In the genomic region with DNA sequence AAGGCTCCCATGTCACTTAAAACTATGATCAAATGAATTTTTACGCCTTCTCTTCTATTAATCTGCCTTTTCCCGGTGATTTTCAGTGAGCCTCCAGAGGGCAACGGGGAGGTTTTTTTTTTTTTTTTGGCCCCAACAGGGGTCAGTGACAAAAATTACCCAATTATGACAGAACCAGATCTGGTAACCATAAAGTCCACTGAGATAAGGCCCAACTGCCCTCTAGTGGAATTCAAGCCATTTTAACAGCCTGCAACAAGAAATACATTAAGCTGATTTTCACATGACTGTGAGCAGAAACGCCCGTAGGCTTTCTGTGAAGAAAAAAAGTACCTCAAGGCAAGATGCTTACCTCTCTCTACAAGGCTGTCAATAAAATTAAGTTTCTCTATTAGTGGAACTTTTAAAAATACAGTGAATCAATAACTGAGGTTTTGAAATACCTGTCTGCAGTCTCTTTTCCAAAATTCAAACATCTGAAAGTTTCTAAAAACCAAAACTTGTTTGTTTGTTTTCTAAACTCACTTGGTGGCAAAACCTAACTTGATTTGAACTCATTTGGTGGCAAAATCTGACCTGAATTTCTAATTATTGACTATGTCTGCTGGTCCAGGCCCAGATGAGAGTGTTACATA, we compare ENCODE assay signal across 9 cellular contexts. TPM values are rescaled to one million over a fixed set of nuclear protein-coding genes. Genes with fewer than 3 reads are reported as not detected.
DNase-seq lines count a peak whose midpoint lies in the region; ATAC-seq and TF ChIP-seq lines count a peak whose summit lies in the region.
"Had no signal": no experiment of that assay in that cellular context is flagged by ENCODE, and none has a peak within 500 bp of the region (broad histone marks: within the 10 kb centered on the region; RNA-seq: fewer than 3 reads in every experiment).

No MANE protein-coding gene starts in this region.

- peaks cover 4% of the 10 kb centered on the region for H3K27me3 Mint-ChIP-seq in activated naive CD8-positive, alpha-beta T cell treated with anti-CD3 and anti-CD28 coated beads, Interleukin-2, amount 50 U/mL, for 24 hours

- TF ChIP-seq CTCF in foreskin keratinocyte (conservative IDR thresholded peaks at IDR 0.05) (peak; percentile 85), testis (IDR thresholded peaks at IDR 0.05) (peak in 2 of 3 experiments; percentile 23 to 31)

- H3K27ac ChIP-seq in foreskin keratinocyte, result peak overlapping the region; percentile 53
- no peak overlapping the region for H3K27ac ChIP-seq in testis
- H3K27ac ChIP-seq: BLaER1 had no signal

- H3K4me3 Mint-ChIP-seq in activated naive CD8-positive, alpha-beta T cell treated with anti-CD3 and anti-CD28 coated beads, Interleukin-2, amount 50 U/mL, for 24 hours, result no peak overlapping the region

- no peaks in the 10 kb centered on the region for H3K36me3 ChIP-seq in testis (ENCODE audit: low read depth, missing control alignments)
- H3K36me3 ChIP-seq: BLaER1 had no signal

- no peaks in the 10 kb centered on the region for H3K9me3 Mint-ChIP-seq in activated naive CD8-positive, alpha-beta T cell treated with anti-CD3 and anti-CD28 coated beads, Interleukin-2, amount 50 U/mL, for 24 hours

- peak; percentile 12 for DNase-seq in NCI-H146 (lab: John Stamatoyannopoulos, UW)
- DNase-seq in NCI-H146 treated with DMSO at 0.1 percent for 48 hours (lab: John Stamatoyannopoulos, UW; ENCODE audit: unreplicated experiment), result no peak
- peak; percentile 6 for DNase-seq in SKM-1 (lab: John Stamatoyannopoulos, UW; ENCODE audit: unreplicated experiment)
- peak in 1 of 2 donors; percentile 77 for DNase-seq in foreskin keratinocyte
- DNase-seq in testis, result no peak
- no peak for DNase-seq in activated naive CD8-positive, alpha-beta T cell treated with anti-CD3 and anti-CD28 coated beads, Interleukin-2, amount 50 U/mL, for 24 hours
- DNase-seq in NCI-H1417 treated with DMSO at 0.1 percent for 48 hours (lab: John Stamatoyannopoulos, UW), result no peak

- no peak overlapping the region for H3K4me3 ChIP-seq in testis
- H3K4me3 ChIP-seq: BLaER1 had no signal

- TF ChIP-seq POLR2A in testis (IDR thresholded peaks at IDR 0.05), result no peak

- H3K27me3 ChIP-seq in foreskin keratinocyte, result no peaks in the 10 kb centered on the region
- H3K27me3 ChIP-seq in testis, result no peaks in the 10 kb centered on the region
- H3K27me3 ChIP-seq: BLaER1 had no signal

- H3K4me1 ChIP-seq in foreskin keratinocyte (peaks cover under 1% of the 10 kb centered on the region), testis (no peaks in the 10 kb centered on the region)
- H3K4me1 ChIP-seq: BLaER1 had no signal

- intact Hi-C loops in testis (cut with DNase I; ENCODE audit: low total_unique reads), result no loop called here

- no peaks in the 10 kb centered on the region for H3K36me3 Mint-ChIP-seq in activated naive CD8-positive, alpha-beta T cell treated with anti-CD3 and anti-CD28 coated beads, Interleukin-2, amount 50 U/mL, for 24 hours (ENCODE audit: low read depth)

- peak; percentile 29 for ATAC-seq in foreskin keratinocyte
- no peak for ATAC-seq in activated naive CD8-positive, alpha-beta T cell treated with anti-CD3 and anti-CD28 coated beads, Interleukin-2, amount 50 U/mL, for 24 hours
- no peak for ATAC-seq in GM18873 (IDR thresholded peaks at IDR 0.05; ENCODE audit: low FRiP score, unreplicated experiment)

- WGBS in testis, 2 donors, result 68 to 70% methylated on average over 5 of the region's 5 CpGs

- H3K27ac Mint-ChIP-seq in activated naive CD8-positive, alpha-beta T cell treated with anti-CD3 and anti-CD28 coated beads, Interleukin-2, amount 50 U/mL, for 24 hours, result no peak overlapping the region

- no peaks in the 10 kb centered on the region for H3K9me3 ChIP-seq in testis
- H3K9me3 ChIP-seq: BLaER1 had no signal

- H3K4me1 Mint-ChIP-seq in activated naive CD8-positive, alpha-beta T cell treated with anti-CD3 and anti-CD28 coated beads, Interleukin-2, amount 50 U/mL, for 24 hours, result no peaks in the 10 kb centered on the region

RNA-seq across cellular contexts. Expression of gene FST, which starts 49.7 kb away (rescaled TPM):
- 307 and 529 TPM in 2 replicates for total RNA-seq in foreskin keratinocyte
- 236 and 450 TPM in 2 replicates for polyA plus RNA-seq in foreskin keratinocyte
- total RNA-seq in testis, result 1 to 10 TPM; 8.0 to 8.7 TPM
- polyA plus RNA-seq in testis (ENCODE audit: insufficient read depth, low read depth, low replicate concordance), result 9.3 TPM

Comparison
In these comparisons a context has a peak if more than half of its experiments do, and no peak if none do; other contexts are left out.
1. DNase-seq: peak in NCI-H146 (single experiment) and SKM-1 (single experiment); none in NCI-H146 treated with DMSO at 0.1 percent for 48 hours (single experiment), testis (single experiment), activated naive CD8-positive, alpha-beta T cell treated with anti-CD3 and anti-CD28 coated beads, Interleukin-2, amount 50 U/mL, for 24 hours (single experiment) and NCI-H1417 treated with DMSO at 0.1 percent for 48 hours (single experiment).
2. RNA of gene FST, which starts 49.7 kb away (total RNA-seq): 307 to 529 TPM in foreskin keratinocyte; 8.0 to 8.7 TPM in testis; every median in the first group is over 10 times any median in the second.